8 cellular contexts compared by ENCODE assay signal in genomic region chr10:23343591-23344225, GRCh38. TPM values are rescaled to one million over a fixed set of nuclear protein-coding genes. Genes with fewer than 3 reads are reported as not detected.
DNase-seq lines count a peak whose midpoint lies in the region; ATAC-seq and TF ChIP-seq lines count a peak whose summit lies in the region.

No MANE protein-coding gene starts in this region.

- H3K4me3 Mint-ChIP-seq in activated T-cell treated with anti-CD3 and anti-CD28 coated beads, Interleukin-2, amount 50 U/mL, for 24 hours: peak overlapping the region; percentile 81

- no peak for TF ChIP-seq POLR2A in GM18505 (IDR thresholded peaks at IDR 0.05; ENCODE audit: borderline replicate concordance, extremely low read depth, insufficient read depth, insufficient read length)

- H3K27ac ChIP-seq in AG04450 (ENCODE audit: low read depth, low read length) (no peak overlapping the region), HUES6 (ENCODE audit: low read depth, low read length) (no peak overlapping the region), tibial artery (no peak overlapping the region)

- POLR2A ChIA-PET in AG04450 (lab: Yijun Ruan, JAX): interaction anchor here (1.6 kb wide), 1 partner anchor 95 kb away, joined by 6 read pairs; the partner anchor contains the start of gene OTUD1

- H3K9me3 ChIP-seq in AG04450 (ENCODE audit: control insufficient read depth, insufficient read depth, low read length) (peaks cover 2% of the 10 kb centered on the region; the same call in 1 of the 2 replicates), HUES6 (ENCODE audit: control insufficient read depth, insufficient read depth, low read depth, low read length) (no peaks in the 10 kb centered on the region), tibial artery (no peaks in the 10 kb centered on the region)

- ATAC-seq in GM18502 (IDR thresholded peaks at IDR 0.05; ENCODE audit: poor library complexity, unreplicated experiment): no peak
- no peak for ATAC-seq in GM18505 (IDR thresholded peaks at IDR 0.05; ENCODE audit: unreplicated experiment)

- peaks cover 6% of the 10 kb centered on the region; the same call in 1 of the 2 replicates for H3K4me1 ChIP-seq in HUES6 (ENCODE audit: control insufficient read depth, insufficient read depth, low read length)
- peaks cover 0 to 18% (median 7%) of the 10 kb centered on the region in 4 donors for H3K4me1 ChIP-seq in tibial artery

- no peaks in the 10 kb centered on the region for H3K9me3 Mint-ChIP-seq in activated T-cell treated with anti-CD3 and anti-CD28 coated beads, Interleukin-2, amount 50 U/mL, for 24 hours

- H3K36me3 Mint-ChIP-seq in activated T-cell treated with anti-CD3 and anti-CD28 coated beads, Interleukin-2, amount 50 U/mL, for 24 hours (ENCODE audit: low read depth): no peaks in the 10 kb centered on the region

- TF ChIP-seq CTCF in AG04450 (IDR thresholded peaks at IDR 0.05; ENCODE audit: low read depth, low read length) (no peak), fibroblast of villous mesenchyme (IDR thresholded peaks at IDR 0.05; ENCODE audit: insufficient read depth, low read depth, low read length) (no peak), tibial artery (IDR thresholded peaks at IDR 0.05) (no peak)

- H3K4me3 ChIP-seq in AG04450 (ENCODE audit: low read depth, low read length) (peak overlapping the region; percentile 65), HUES6 (ENCODE audit: low read depth, low read length) (peak overlapping the region; percentile 90), fibroblast of villous mesenchyme (ENCODE audit: low read depth, low read length) (peak overlapping the region; percentile 65), tibial artery (peak overlapping the region; percentile 35 to 46)

- H3K27me3 Mint-ChIP-seq in activated T-cell treated with anti-CD3 and anti-CD28 coated beads, Interleukin-2, amount 50 U/mL, for 24 hours: no peaks in the 10 kb centered on the region

- CTCF ChIA-PET in AG04450 (lab: Charles Lee): no interaction called here

- no peak for DNase-seq in AG04450 (ENCODE audit: low read depth, low spot score)
- DNase-seq in activated T-cell treated with anti-CD3 and anti-CD28 coated beads, Interleukin-2, amount 50 U/mL, for 24 hours: peak; percentile 78
- DNase-seq in fibroblast of villous mesenchyme (ENCODE audit: low read depth): peak; percentile 49
- peak; percentile 53 for DNase-seq in occipital lobe (lab: John Stamatoyannopoulos, UW)
- DNase-seq in tibial artery: peak in 1 of 2 donors; percentile 22

- intact Hi-C loops in tibial artery (cut with DNase I; ENCODE audit: low total_unique reads): no loop called here

- peaks cover 57% of the 10 kb centered on the region for H3K4me1 Mint-ChIP-seq in activated T-cell treated with anti-CD3 and anti-CD28 coated beads, Interleukin-2, amount 50 U/mL, for 24 hours (ENCODE audit: low read depth)

- H3K27me3 ChIP-seq in AG04450 (ENCODE audit: control insufficient read depth, insufficient read depth, low read length) (no peaks in the 10 kb centered on the region), HUES6 (ENCODE audit: control insufficient read depth, insufficient read depth, low read length) (peaks cover 36% of the 10 kb centered on the region), tibial artery (peaks cover 0 to 30% of the 10 kb centered on the region in 2 donors)

- peak overlapping the region; percentile 13 for H3K9ac ChIP-seq in HUES6 (ENCODE audit: low read length)

- H3K36me3 ChIP-seq in HUES6 (ENCODE audit: control insufficient read depth, insufficient read depth, low read length) (no peaks in the 10 kb centered on the region), tibial artery (no peaks in the 10 kb centered on the region)

- peak overlapping the region; percentile 72 for H3K27ac Mint-ChIP-seq in activated T-cell treated with anti-CD3 and anti-CD28 coated beads, Interleukin-2, amount 50 U/mL, for 24 hours

RNA-seq across cellular contexts. Expression of gene C10orf67, which starts 0.9 kb away (rescaled TPM):
- polyA plus RNA-seq in AG04450 (2011; rRNA removed): 0.10 and 0.14 TPM in 2 replicates
- 0.09 and 0.17 TPM in 2 replicates for polyA minus RNA-seq in AG04450 (2011; rRNA and poly(A)+ RNA removed)
- total RNA-seq in fibroblast of villous mesenchyme (under 0.01 TPM in 2 replicates), occipital lobe (0.16 TPM)
